12 cellular contexts compared by ENCODE assay signal in the genomic region with DNA sequence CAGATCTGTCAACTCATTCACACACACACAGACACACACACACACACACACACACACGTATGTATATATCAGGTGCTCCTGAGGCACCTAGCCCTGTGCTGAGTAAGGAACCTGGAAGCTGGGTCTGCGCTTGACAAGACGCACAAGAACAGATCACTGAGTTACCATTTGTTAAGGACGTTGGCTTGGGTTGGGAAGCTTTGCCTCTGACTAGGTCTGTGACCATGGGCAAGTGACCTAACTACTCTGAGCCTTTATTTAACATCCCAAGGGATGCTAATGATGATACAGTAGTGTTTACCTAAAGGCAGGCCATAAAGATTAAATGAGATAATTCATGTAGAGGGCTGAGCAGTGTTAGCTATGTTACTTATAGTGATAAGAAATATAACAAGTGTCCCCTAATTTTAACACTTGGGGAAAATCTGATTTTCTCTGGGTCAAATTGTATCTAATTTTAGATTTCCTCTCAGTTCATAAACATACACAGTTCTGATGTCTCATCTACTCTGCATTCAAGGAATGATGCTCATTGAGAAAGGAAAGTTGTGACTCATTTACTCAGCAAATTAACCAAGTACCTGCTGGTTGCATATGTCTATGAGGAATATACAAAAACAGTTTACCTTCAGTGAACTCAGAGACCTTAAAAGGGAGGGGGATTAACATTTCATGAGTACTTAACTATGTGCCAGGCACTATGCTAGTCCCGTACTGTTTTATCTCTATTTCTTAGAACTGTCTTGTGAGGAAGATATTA. TPM values are rescaled to one million over a fixed set of nuclear protein-coding genes. Genes with fewer than 3 reads are reported as not detected.
DNase-seq lines count a peak whose midpoint lies in the region; ATAC-seq and TF ChIP-seq lines count a peak whose summit lies in the region.
"Had no signal": no experiment of that assay in that cellular context is flagged by ENCODE, and none has a peak within 500 bp of the region (broad histone marks: within the 10 kb centered on the region; RNA-seq: fewer than 3 reads in every experiment).

No MANE protein-coding gene starts in this region.

- DNase-seq in right cardiac atrium (no peak), right atrium auricular region (ENCODE audit: low spot score) (no peak), hepatocyte (ENCODE audit: low spot score) (peak; percentile 29), uterus (no peak), activated gamma-delta T cell treated with Interleukin-2 at 50 U/mL for 16 hours (no peak)
- no peak for DNase-seq in activated naive CD8-positive, alpha-beta T cell treated with anti-CD3 and anti-CD28 coated beads for 36 hours
- DNase-seq in stimulated activated naive CD4-positive, alpha-beta T cell (lab: John Stamatoyannopoulos, UW) = no peak
- DNase-seq: activated naive CD4-positive, alpha-beta T cell treated with anti-CD3 and anti-CD28 coated beads, Interleukin-2, amount 10 ng/mL, durations not matched to agents 7 days and 5 days; left cardiac atrium had no signal

- peaks cover 8% of the 10 kb centered on the region for H3K4me1 ChIP-seq in right cardiac atrium (ENCODE audit: control insufficient read depth, insufficient read depth, low read length)
- peaks cover 0 to 55% of the 10 kb centered on the region in 2 donors for H3K4me1 ChIP-seq in right atrium auricular region
- H3K4me1 ChIP-seq in hepatocyte (ENCODE audit: insufficient read depth) = peaks cover 4% of the 10 kb centered on the region
- peaks cover 0 to 9% of the 10 kb centered on the region in 2 donors for H3K4me1 ChIP-seq in uterus

- H3K36me3 ChIP-seq in right atrium auricular region (peaks cover 20% of the 10 kb centered on the region), hepatocyte (replicated peaks; ENCODE audit: insufficient read depth, low read depth) (no peaks in the 10 kb centered on the region), uterus (no peaks in the 10 kb centered on the region)

- ATAC-seq in right cardiac atrium = peak; percentile 20 to 27
- no peak for ATAC-seq in GM18517 (IDR thresholded peaks at IDR 0.05; ENCODE audit: unreplicated experiment)

- H3K79me2 ChIP-seq in hepatocyte = peaks cover 96% of the 10 kb centered on the region

- H3K27me3 ChIP-seq in right cardiac atrium (ENCODE audit: control insufficient read depth, insufficient read depth) = no peaks in the 10 kb centered on the region
- H3K27me3 ChIP-seq in right atrium auricular region = no peaks in the 10 kb centered on the region
- H3K27me3 ChIP-seq in hepatocyte = no peaks in the 10 kb centered on the region
- H3K27me3 ChIP-seq in uterus = no peaks in the 10 kb centered on the region

- peaks cover 2% of the 10 kb centered on the region for H3K36me3 Mint-ChIP-seq in activated naive CD8-positive, alpha-beta T cell treated with anti-CD3 and anti-CD28 coated beads for 36 hours

- H3K9me3 Mint-ChIP-seq in activated naive CD8-positive, alpha-beta T cell treated with anti-CD3 and anti-CD28 coated beads for 36 hours = no peaks in the 10 kb centered on the region
- H3K9me3 Mint-ChIP-seq: activated naive CD4-positive, alpha-beta T cell treated with anti-CD3 and anti-CD28 coated beads, Interleukin-2, amount 10 ng/mL, durations not matched to agents 7 days and 5 days had no signal

- 66% methylated on average over 5 of the region's 5 CpGs for WGBS in right cardiac atrium
- 73% methylated on average over 5 of the region's 5 CpGs for WGBS in hepatocyte (ENCODE audit: low lambda C conversion rate, missing lambda C conversion rate)

- peak overlapping the region; percentile 79 for H3K27ac Mint-ChIP-seq in activated naive CD8-positive, alpha-beta T cell treated with anti-CD3 and anti-CD28 coated beads for 36 hours
- H3K27ac Mint-ChIP-seq: activated naive CD4-positive, alpha-beta T cell treated with anti-CD3 and anti-CD28 coated beads, Interleukin-2, amount 10 ng/mL, durations not matched to agents 7 days and 5 days had no signal

- H4K20me1 ChIP-seq in hepatocyte (ENCODE audit: insufficient read depth, poor library complexity, severe bottlenecking) = peaks cover 59% of the 10 kb centered on the region

- no peak overlapping the region for H3K27ac ChIP-seq in right cardiac atrium (ENCODE audit: low read length)
- no peak overlapping the region for H3K27ac ChIP-seq in right atrium auricular region
- H3K27ac ChIP-seq in hepatocyte = peak overlapping the region; percentile 48
- peak overlapping the region; percentile 39 to 57 for H3K27ac ChIP-seq in uterus

- no peak overlapping the region for H2AFZ ChIP-seq in hepatocyte

- no peaks in the 10 kb centered on the region for H3K9me3 ChIP-seq in right cardiac atrium (ENCODE audit: control insufficient read depth, low read length)
- H3K9me3 ChIP-seq in right atrium auricular region = no peaks in the 10 kb centered on the region
- H3K9me3 ChIP-seq in hepatocyte (ENCODE audit: low read depth) = no peaks in the 10 kb centered on the region
- H3K9me3 ChIP-seq in uterus = no peaks in the 10 kb centered on the region

- H3K4me3 ChIP-seq in right cardiac atrium (ENCODE audit: low read length) (no peak overlapping the region), right atrium auricular region (no peak overlapping the region), hepatocyte (no peak overlapping the region), uterus (no peak overlapping the region)

- no peak overlapping the region for H3K4me2 ChIP-seq in hepatocyte

- no peak for TF ChIP-seq CTCF in right atrium auricular region (IDR thresholded peaks at IDR 0.05)
- TF ChIP-seq CTCF in hepatocyte (IDR thresholded peaks at IDR 0.05; ENCODE audit: poor library complexity) = no peak
- TF ChIP-seq CTCF in uterus (IDR thresholded peaks at IDR 0.05) = no peak

- no peak for TF ChIP-seq POLR2A in uterus (IDR thresholded peaks at IDR 0.05)

- H3K27me3 Mint-ChIP-seq in activated naive CD8-positive, alpha-beta T cell treated with anti-CD3 and anti-CD28 coated beads for 36 hours = no peaks in the 10 kb centered on the region
- H3K27me3 Mint-ChIP-seq: activated naive CD4-positive, alpha-beta T cell treated with anti-CD3 and anti-CD28 coated beads, Interleukin-2, amount 10 ng/mL, durations not matched to agents 7 days and 5 days had no signal

- intact Hi-C loops in right cardiac atrium (cut with DNase I) (no loop called here), uterus (cut with DNase I; ENCODE audit: low total_unique reads) (no loop called here)

- H3K4me3 Mint-ChIP-seq in activated naive CD8-positive, alpha-beta T cell treated with anti-CD3 and anti-CD28 coated beads for 36 hours = peak overlapping the region; percentile 12
- H3K4me3 Mint-ChIP-seq: activated naive CD4-positive, alpha-beta T cell treated with anti-CD3 and anti-CD28 coated beads, Interleukin-2, amount 10 ng/mL, durations not matched to agents 7 days and 5 days had no signal

- peaks cover 30% of the 10 kb centered on the region for H3K4me1 Mint-ChIP-seq in activated naive CD8-positive, alpha-beta T cell treated with anti-CD3 and anti-CD28 coated beads for 36 hours

- no peaks in the 10 kb centered on the region for H3K9me2 ChIP-seq in hepatocyte (replicated peaks; ENCODE audit: insufficient read depth)

RNA-seq across cellular contexts. Expression of a gene that starts 13.6 kb away (rescaled TPM):
- total RNA-seq in right cardiac atrium (10 to 100 TPM; 20.3 to 23.2 (median 21.6) TPM), right atrium auricular region (10 to 100 TPM; 17.6 to 26.8 TPM), hepatocyte (48.0 and 49.3 TPM in 2 replicates), uterus (10 to 100 TPM; 10.8 to 39.5 (median 28.0) TPM)
- polyA plus RNA-seq in right cardiac atrium (15.1 TPM), hepatocyte (43.2 and 46.5 TPM in 2 replicates)
- total RNA-seq in activated naive CD8-positive, alpha-beta T cell treated with anti-CD3 and anti-CD28 coated beads for 36 hours = 10 to 100 TPM; 20.5 to 21.3 TPM

RNA-seq across cellular contexts. Expression of a gene that starts 33.3 kb away (rescaled TPM):
- total RNA-seq in right cardiac atrium (not detected), right atrium auricular region (not detected), hepatocyte (0.04 and 0.10 TPM in 2 replicates), uterus (not detected)
- polyA plus RNA-seq in right cardiac atrium (not detected), hepatocyte (0.33 and 0.52 TPM in 2 replicates)
- total RNA-seq in activated naive CD8-positive, alpha-beta T cell treated with anti-CD3 and anti-CD28 coated beads for 36 hours = not detected
- total RNA-seq: HT-29, left cardiac atrium, OCI-LY7 had no signal

RNA-seq across cellular contexts. Expression of a gene that starts 38.5 kb away (rescaled TPM):
- total RNA-seq in right cardiac atrium = 10 to 100 TPM in 3 of 4 donors, 1 to 10 TPM in 1; 8.9 to 12.1 (median 11.1) TPM
- 6.5 TPM for polyA plus RNA-seq in right cardiac atrium
- 1 to 10 TPM; 7.5 to 9.8 TPM for total RNA-seq in right atrium auricular region
- total RNA-seq in activated naive CD8-positive, alpha-beta T cell treated with anti-CD3 and anti-CD28 coated beads for 36 hours = 10 to 100 TPM; 28.9 to 30.1 TPM
- 33.0 and 45.9 TPM in 2 replicates for total RNA-seq in hepatocyte
- polyA plus RNA-seq in hepatocyte = 49.9 and 52.6 TPM in 2 replicates
- total RNA-seq in uterus = 10 to 100 TPM in 2 of 4 donors, 1 to 10 TPM in 2; 7.2 to 52.0 (median 22.1) TPM

RNA-seq across cellular contexts. Expression of a gene that starts 50.8 kb away (rescaled TPM):
- 10 to 100 TPM; 28.8 to 62.1 (median 50.7) TPM for total RNA-seq in right cardiac atrium
- 28.9 TPM for polyA plus RNA-seq in right cardiac atrium
- 10 to 100 TPM; 17.6 to 26.3 TPM for total RNA-seq in right atrium auricular region
- under 1 TPM; 0.23 to 0.44 TPM for total RNA-seq in activated naive CD8-positive, alpha-beta T cell treated with anti-CD3 and anti-CD28 coated beads for 36 hours
- 3.4 and 3.5 TPM in 2 replicates for total RNA-seq in hepatocyte
- polyA plus RNA-seq in hepatocyte = 5.6 and 6.1 TPM in 2 replicates
- total RNA-seq in uterus = 1 to 10 TPM in 3 of 4 donors, under 1 TPM in 1; 0.59 to 7.9 (median 3.0) TPM

Comparison
In these comparisons a context has a peak if more than half of its experiments do, and no peak if none do; other contexts are left out.
1. H3K27ac ChIP-seq: peak in hepatocyte (single experiment) and uterus (2 of 2); none in right cardiac atrium (single experiment) and right atrium auricular region (0 of 2).